Comparison of ENCODE assay signal across 1 cellular context in genomic region chr9:104899759-104900247, GRCh38.
TF ChIP-seq lines count a peak whose summit lies in the region.

No MANE protein-coding gene starts in this region.

TF ChIP-seq in HepG2, 621 proteins besides CTCF, POLR2A, EP300 and RAD21 (continued from another document):
- peak; percentile 85 for TF ChIP-seq PATZ1 (CRISPR knock-in tag; IDR thresholded peaks at IDR 0.05)
- TF ChIP-seq ZSCAN31 (CRISPR knock-in tag; IDR thresholded peaks at IDR 0.05; ENCODE audit: low read depth): peak; percentile 51; the same call in 1 of the 2 replicates
- TF ChIP-seq MAX (IDR thresholded peaks at IDR 0.05): peak; percentile 79
- no peak for TF ChIP-seq ZNF24 (IDR thresholded peaks at IDR 0.05)
- TF ChIP-seq ZNF101 (CRISPR knock-in tag; IDR thresholded peaks at IDR 0.05; ENCODE audit: borderline replicate concordance, low read depth): no peak
- peak; percentile 52; the same call in 1 of the 2 replicates for TF ChIP-seq DRAP1 (CRISPR knock-in tag; IDR thresholded peaks at IDR 0.05)
- TF ChIP-seq ZNF124 (CRISPR knock-in tag; IDR thresholded peaks at IDR 0.05): no peak
- peak; percentile 51 for TF ChIP-seq ELF1 (CRISPR knock-in tag; IDR thresholded peaks at IDR 0.05)
- TF ChIP-seq ZNF720 (CRISPR knock-in tag; IDR thresholded peaks at IDR 0.05): no peak
- TF ChIP-seq ATF7 (IDR thresholded peaks at IDR 0.05): no peak
- no peak for TF ChIP-seq ATF7 (CRISPR knock-in tag; IDR thresholded peaks at IDR 0.05)
- TF ChIP-seq NFKB2 (CRISPR knock-in tag; IDR thresholded peaks at IDR 0.05; ENCODE audit: borderline replicate concordance): no peak
- peak; percentile 47; the same call in 1 of the 2 replicates for TF ChIP-seq SIX4 (CRISPR knock-in tag; IDR thresholded peaks at IDR 0.05)
- peak; percentile 88 for TF ChIP-seq FOXA3 (CRISPR knock-in tag; IDR thresholded peaks at IDR 0.05)
- peak; percentile 95 for TF ChIP-seq SALL1 (CRISPR knock-in tag; IDR thresholded peaks at IDR 0.05)
- TF ChIP-seq ZSCAN20 (CRISPR knock-in tag; IDR thresholded peaks at IDR 0.05; ENCODE audit: borderline replicate concordance): peak; percentile 55; the same call in 1 of the 2 replicates
- TF ChIP-seq CREBL2 (CRISPR knock-in tag; IDR thresholded peaks at IDR 0.05; ENCODE audit: borderline replicate concordance): no peak
- no peak for TF ChIP-seq ZNF407 (CRISPR knock-in tag; IDR thresholded peaks at IDR 0.05; ENCODE audit: not compliant biosample characterization)
- TF ChIP-seq JARID2 (CRISPR knock-in tag; IDR thresholded peaks at IDR 0.05; ENCODE audit: insufficient replicate concordance): no peak
- TF ChIP-seq ZNF451 (CRISPR knock-in tag; IDR thresholded peaks at IDR 0.05): 0 out of 2 replicates have a peak, but pooled peaks have one; percentile 50
- TF ChIP-seq MTF2 (CRISPR knock-in tag; IDR thresholded peaks at IDR 0.05; ENCODE audit: borderline replicate concordance): no peak
- TF ChIP-seq RXRA (CRISPR knock-in tag; IDR thresholded peaks at IDR 0.05): peak; percentile 64; the same call in 1 of the 2 replicates
- no peak for TF ChIP-seq CERS6 (CRISPR knock-in tag; IDR thresholded peaks at IDR 0.05)
- TF ChIP-seq MAFF (IDR thresholded peaks at IDR 0.05; ENCODE audit: low read depth, low read length): 0 out of 2 replicates have a peak, but pooled peaks have one; percentile 1
- TF ChIP-seq CAMTA2 (CRISPR knock-in tag; IDR thresholded peaks at IDR 0.05; ENCODE audit: borderline replicate concordance): no peak; the same call in 1 of the 2 replicates
- TF ChIP-seq ZNF772 (CRISPR knock-in tag; IDR thresholded peaks at IDR 0.05): peak; percentile 43; the same call in 1 of the 2 replicates
